20 cellular contexts compared by ENCODE assay signal in the genomic region with DNA sequence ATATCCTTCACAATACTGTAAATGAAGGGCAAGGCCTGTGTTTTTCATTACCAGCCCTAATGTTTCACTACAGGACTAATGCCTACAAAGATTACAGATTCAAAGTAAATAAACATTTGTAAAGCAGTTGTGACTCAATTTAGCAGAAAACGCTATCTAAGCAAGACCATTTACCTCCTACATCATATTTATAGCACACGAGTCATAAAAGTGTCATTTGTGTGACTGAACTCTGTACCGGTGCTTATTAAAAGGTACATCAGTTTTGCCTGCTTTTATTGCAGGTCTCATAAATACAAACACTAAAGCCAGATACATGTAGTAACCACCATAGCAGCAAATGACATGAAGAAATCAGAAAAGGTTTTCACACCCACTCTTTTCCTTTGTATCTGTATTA.
"Had no signal": no experiment of that assay in that cellular context is flagged by ENCODE, and none has a peak within 500 bp of the region (broad histone marks: within the 10 kb centered on the region; RNA-seq: fewer than 3 reads in every experiment).

No MANE protein-coding gene starts in this region.

- H3K9me3 ChIP-seq: neutrophil, testis, upper lobe of left lung had no signal

- H3K27ac ChIP-seq: epithelial cell of prostate, neutrophil, testis, upper lobe of left lung had no signal

- H3K9me3 Mint-ChIP-seq: activated naive CD8-positive, alpha-beta T cell treated with anti-CD3 and anti-CD28 coated beads, Interleukin-2, amount 10 ng/mL, durations not matched to agents 7 days and 5 days; activated T-helper 1 cell treated with anti-CD3 and anti-CD28 coated beads, Interleukin-12 subunit alpha, Interleukin-12 subunit beta, Interleukin-2, Interleukin-4 antibody, amounts not matched to agents 30 ng/mL and 10 ng/mL and 1 ng/mL, durations not matched to agents 14 hours and 24 hours and 36 hours; dendritic cell treated with granulocyte-macrophage colony-stimulating factor and Interleukin-4, amounts not matched to agents 40 ng/mL and 50 ng/mL, for 4 days; effector memory CD8-positive, alpha-beta T cell; natural killer cell; stimulated activated naive CD8-positive, alpha-beta T cell treated with anti-CD3 and anti-CD28 coated beads, Interleukin-15, amount 100 ng/mL, for 72 hours had no signal

- H3K27me3 ChIP-seq: testis, upper lobe of left lung had no signal

- H3K36me3 ChIP-seq: neutrophil had no signal

- H3K27me3 Mint-ChIP-seq: activated naive CD8-positive, alpha-beta T cell treated with anti-CD3 and anti-CD28 coated beads, Interleukin-2, amount 10 ng/mL, durations not matched to agents 7 days and 5 days; dendritic cell treated with granulocyte-macrophage colony-stimulating factor and Interleukin-4, amounts not matched to agents 40 ng/mL and 50 ng/mL, for 4 days; effector memory CD8-positive, alpha-beta T cell; progenitor cell of endocrine pancreas; stimulated activated naive CD8-positive, alpha-beta T cell treated with anti-CD3 and anti-CD28 coated beads, Interleukin-15, amount 100 ng/mL, for 72 hours had no signal

- H3K4me3 ChIP-seq: testis, upper lobe of left lung had no signal

- H3K36me3 Mint-ChIP-seq: natural killer cell had no signal

- H3K4me3 Mint-ChIP-seq: activated naive CD8-positive, alpha-beta T cell treated with anti-CD3 and anti-CD28 coated beads, Interleukin-2, amount 10 ng/mL, durations not matched to agents 7 days and 5 days; activated T-helper 1 cell treated with anti-CD3 and anti-CD28 coated beads, Interleukin-12 subunit alpha, Interleukin-12 subunit beta, Interleukin-2, Interleukin-4 antibody, amounts not matched to agents 30 ng/mL and 10 ng/mL and 1 ng/mL, durations not matched to agents 14 hours and 24 hours and 36 hours; dendritic cell treated with granulocyte-macrophage colony-stimulating factor and Interleukin-4, amounts not matched to agents 40 ng/mL and 50 ng/mL, for 4 days; effector memory CD8-positive, alpha-beta T cell; natural killer cell; stimulated activated naive CD8-positive, alpha-beta T cell treated with anti-CD3 and anti-CD28 coated beads, Interleukin-15, amount 100 ng/mL, for 72 hours had no signal

- H3K27ac Mint-ChIP-seq: activated naive CD8-positive, alpha-beta T cell treated with anti-CD3 and anti-CD28 coated beads, Interleukin-2, amount 10 ng/mL, durations not matched to agents 7 days and 5 days; activated T-helper 1 cell treated with anti-CD3 and anti-CD28 coated beads, Interleukin-12 subunit alpha, Interleukin-12 subunit beta, Interleukin-2, Interleukin-4 antibody, amounts not matched to agents 30 ng/mL and 10 ng/mL and 1 ng/mL, durations not matched to agents 14 hours and 24 hours and 36 hours; dendritic cell treated with granulocyte-macrophage colony-stimulating factor and Interleukin-4, amounts not matched to agents 40 ng/mL and 50 ng/mL, for 4 days; effector memory CD8-positive, alpha-beta T cell; natural killer cell; progenitor cell of endocrine pancreas; stimulated activated naive CD8-positive, alpha-beta T cell treated with anti-CD3 and anti-CD28 coated beads, Interleukin-15, amount 100 ng/mL, for 72 hours had no signal

- DNase-seq: activated CD4-positive, alpha-beta T cell treated with anti-CD3 and anti-CD28 coated beads, Interleukin-2, amount 50 U/mL, for 1 hour; activated CD4-positive, CD25-positive, alpha-beta regulatory T cell; activated CD8-positive, alpha-beta memory T cell treated with anti-CD3 and anti-CD28 coated beads for 24 hours; activated naive CD4-positive, alpha-beta T cell; activated naive CD8-positive, alpha-beta T cell treated with anti-CD3 and anti-CD28 coated beads, Interleukin-2, amount 10 ng/mL, durations not matched to agents 7 days and 5 days; anterior cingulate cortex; cerebellar nuclear complex; effector memory CD8-positive, alpha-beta T cell; islet precursor cell; natural killer cell; right cardiac atrium; stimulated activated naive CD8-positive, alpha-beta T cell treated with anti-CD3 and anti-CD28 coated beads, Interleukin-15, amount 100 ng/mL, for 72 hours; testis had no signal

- ATAC-seq: effector memory CD8-positive, alpha-beta T cell; left lobe of liver; natural killer cell; right cardiac atrium; stimulated activated naive CD8-positive, alpha-beta T cell treated with anti-CD3 and anti-CD28 coated beads, Interleukin-15, amount 100 ng/mL, for 72 hours had no signal

- H3K4me1 Mint-ChIP-seq: natural killer cell; stimulated activated naive CD8-positive, alpha-beta T cell treated with anti-CD3 and anti-CD28 coated beads, Interleukin-15, amount 100 ng/mL, for 72 hours had no signal

- H3K4me1 ChIP-seq: testis had no signal
